Comparison of ENCODE assay signal across 16 cellular contexts in the genomic region with DNA sequence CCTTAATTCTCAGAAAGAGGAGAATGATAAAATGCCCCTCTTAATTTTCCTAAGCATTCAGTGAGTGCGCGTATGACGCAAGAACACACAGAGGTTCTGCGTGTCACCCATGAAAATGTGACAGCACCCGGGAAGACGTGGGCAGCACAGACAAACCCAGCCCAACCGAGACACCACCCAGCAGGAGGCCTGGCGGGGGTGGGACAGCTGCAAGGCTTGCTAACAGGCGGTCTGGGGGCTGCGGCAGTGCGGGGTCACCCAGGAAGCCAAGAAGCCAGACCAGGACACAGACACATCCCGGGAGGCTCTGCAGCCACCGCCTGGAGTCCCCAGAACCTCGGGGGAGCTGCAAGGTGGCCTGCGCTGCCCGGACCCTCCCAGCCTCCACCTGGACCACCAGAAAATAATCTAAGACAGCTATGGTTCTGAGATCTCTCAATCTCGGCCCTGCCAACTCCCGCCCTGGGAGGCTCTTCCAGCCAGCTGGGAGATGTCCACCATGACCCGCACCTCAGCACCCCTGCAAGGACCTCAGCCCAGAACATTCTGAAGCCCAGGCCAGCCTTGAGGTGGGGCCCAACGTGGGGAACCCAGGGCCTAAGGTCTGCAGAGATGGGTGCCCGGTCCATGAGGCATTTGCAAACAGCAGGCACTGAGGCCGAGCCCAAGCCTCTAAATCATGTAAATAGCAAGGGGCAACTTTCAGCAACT. TPM values are rescaled to one million over a fixed set of nuclear protein-coding genes. Genes with fewer than 3 reads are reported as not detected.
DNase-seq lines count a peak whose midpoint lies in the region; ATAC-seq, FAIRE-seq and TF ChIP-seq lines count a peak whose summit lies in the region.
"Had no signal": no experiment of that assay in that cellular context is flagged by ENCODE, and none has a peak within 500 bp of the region (broad histone marks: within the 10 kb centered on the region; RNA-seq: fewer than 3 reads in every experiment).

No MANE protein-coding gene starts in this region.

- H3K9me3 ChIP-seq in HepG2 (ENCODE audit: low read length), result no peaks in the 10 kb centered on the region
- no peaks in the 10 kb centered on the region for H3K9me3 ChIP-seq in right lobe of liver
- H3K9me3 ChIP-seq in H1 (ENCODE audit: insufficient read depth in 2 of 2, low read depth in 1 of 2, low read length in 1 of 2), result no peaks in the 10 kb centered on the region; a peak in 1 of 4 replicates
- H3K9me3 ChIP-seq: vagina had no signal

- peaks cover 16% of the 10 kb centered on the region for H3K79me2 ChIP-seq in HepG2 (ENCODE audit: insufficient read depth, low read length)
- H3K79me2 ChIP-seq in H1 (ENCODE audit: control insufficient read depth in 1 of 2, insufficient read depth in 2 of 2, low read length in 2 of 2), result peaks cover 4 to 60% of the 10 kb centered on the region in 2 experiments; a peak in 2 of 4 replicates

- H2AK5ac ChIP-seq in H1 (ENCODE audit: low read depth, low read length), result no peak overlapping the region

- POLR2A ChIA-PET in HepG2 (lab: Yijun Ruan, JAX) (no interaction called here), H1 (lab: Charles Lee; ENCODE audit: partially characterized antibody) (no interaction called here)

- FAIRE-seq in HepG2 (lab: Jason Lieb, UNC) (no peak), H1 (lab: Jason Lieb, UNC) (no peak)

- in situ Hi-C loops in HepG2 (cut with HindIII; ENCODE audit: extremely low pct_ligation_motif_present, low pct_unique_long_range_greater_than_20kb), result no loop called here

- H4K20me1 ChIP-seq in HepG2 (ENCODE audit: insufficient read depth, low read length) (peaks cover 9% of the 10 kb centered on the region; the same call in 1 of the 2 replicates), H1 (replicated peaks in 1 of 2; ENCODE audit: control insufficient read depth in 1 of 2, insufficient read depth in 2 of 2, low read length in 2 of 2) (peaks cover 16 to 32% of the 10 kb centered on the region in 2 experiments)

- TF ChIP-seq RAD21 in HepG2 (CRISPR knock-in tag; IDR thresholded peaks at IDR 0.05) (no peak), H1 (IDR thresholded peaks at IDR 0.05 in 1 of 2, conservative IDR thresholded peaks at IDR 0.05 in 1 of 2; ENCODE audit: low read depth in 2 of 2, low read length in 2 of 2) (no peak)

- H3K27ac ChIP-seq in HepG2 (ENCODE audit: extremely low read length, insufficient read depth, low read length), result no peak overlapping the region
- no peak overlapping the region for H3K27ac ChIP-seq in right lobe of liver
- no peak overlapping the region for H3K27ac ChIP-seq in H1 (ENCODE audit: low read depth, low read length)
- H3K27ac ChIP-seq: vagina had no signal

- H3K36me3 ChIP-seq in HepG2 (replicated peaks in 1 of 2; ENCODE audit: control insufficient read depth in 1 of 2, insufficient read depth in 2 of 2, low read length in 2 of 2), result peaks cover 33 to 60% of the 10 kb centered on the region in 2 experiments; a peak in 4 of 5 replicates
- peaks cover 0 to 53% (median 11%) of the 10 kb centered on the region in 4 donors for H3K36me3 ChIP-seq in right lobe of liver
- H3K36me3 ChIP-seq in H1 (ENCODE audit: control insufficient read depth in 2 of 4, insufficient read depth in 4 of 4, low read length in 3 of 4), result peaks cover under 1 to 38% (median 27%) of the 10 kb centered on the region in 4 experiments; a peak in 6 of 8 replicates

- DNase-seq in HepG2 (ENCODE audit: low spot score) (no peak), right lobe of liver (no peak), H1 (ENCODE audit: low read depth in 1 of 2, low spot score in 2 of 2) (no peak), myocyte (ENCODE audit: low read depth) (peak; percentile 73), NCI-H146 (lab: John Stamatoyannopoulos, UW) (no peak), HFFc6 (no peak)
- DNase-seq: activated CD4-positive, alpha-beta T cell treated with anti-CD3 and anti-CD28 coated beads for 48 hours; effector CD4-positive, alpha-beta T cell; Kasumi-1; NCI-H1436 treated with DMSO at 0.1 percent for 48 hours; NCI-H510A had no signal

- peak overlapping the region; percentile 60; the same call in 1 of the 2 replicates for H4K8ac ChIP-seq in H1 (ENCODE audit: extremely low read depth, insufficient read depth, low read length)

- H4K91ac ChIP-seq in H1 (replicated peaks; ENCODE audit: insufficient read length, low read length), result no peak overlapping the region

- 100% methylated on average over 13 of the region's 22 CpGs for WGBS in HepG2 (ENCODE audit: low lambda C conversion rate)
- 73% methylated on average over 7 of the region's 22 CpGs for WGBS in right lobe of liver (ENCODE audit: insufficient coverage, low coverage, low lambda C conversion rate, missing lambda C conversion rate)
- WGBS in H1 (ENCODE audit: extremely low coverage in 1 of 2, insufficient coverage in 1 of 2, insufficient read length in 1 of 2, insufficient replicate concordance in 2 of 2, low coverage in 1 of 2, low lambda C conversion rate in 2 of 2, missing lambda C conversion rate in 1 of 2), 2 experiments, result 90% methylated on average over 22 of the region's 22 CpGs; no CpG with 5 or more reads in 1 of the 2 experiments

- H3K36me3 Mint-ChIP-seq in HFFc6 (ENCODE audit: low read depth), result peaks cover 4% of the 10 kb centered on the region; the same call in 1 of the 2 replicates
- H3K36me3 Mint-ChIP-seq: activated naive CD8-positive, alpha-beta T cell had no signal

- no peak overlapping the region for H2BK5ac ChIP-seq in H1 (ENCODE audit: low read depth, low read length)

- H3K27me3 Mint-ChIP-seq in HFFc6 (ENCODE audit: insufficient read depth), result no peaks in the 10 kb centered on the region
- H3K27me3 Mint-ChIP-seq: activated naive CD8-positive, alpha-beta T cell had no signal

- no peaks in the 10 kb centered on the region for H3K9me3 Mint-ChIP-seq in HFFc6

- H3K14ac ChIP-seq in H1 (ENCODE audit: insufficient read length), result no peak overlapping the region

- H3K4me3 ChIP-seq in HepG2 (replicated peaks in 1 of 3; ENCODE audit: insufficient read depth in 1 of 3, low read depth in 2 of 3, low read length in 3 of 3), result no peak overlapping the region
- no peak overlapping the region for H3K4me3 ChIP-seq in right lobe of liver
- no peak overlapping the region for H3K4me3 ChIP-seq in H1 (ENCODE audit: extremely low read depth in 1 of 4, insufficient read depth in 2 of 4, low read depth in 3 of 4, low read length in 4 of 4)
- H3K4me3 ChIP-seq: vagina had no signal

- no peak overlapping the region for H2BK12ac ChIP-seq in H1 (ENCODE audit: low read depth, low read length)

- H3K56ac ChIP-seq in H1 (replicated peaks; ENCODE audit: insufficient read length, low read depth, low read length), result no peak overlapping the region

- no peak overlapping the region for H2AFZ ChIP-seq in HepG2 (ENCODE audit: low read length)
- H2AFZ ChIP-seq in H1 (ENCODE audit: low read length), result no peak overlapping the region

- no peak overlapping the region for H3K4me3 Mint-ChIP-seq in HFFc6
- H3K4me3 Mint-ChIP-seq: activated naive CD8-positive, alpha-beta T cell had no signal

- no peak overlapping the region for H3K4me2 ChIP-seq in HepG2 (ENCODE audit: low read depth, low read length)
- no peak overlapping the region for H3K4me2 ChIP-seq in H1 (ENCODE audit: insufficient read depth in 1 of 2, low read depth in 2 of 2, low read length in 2 of 2)

- H3K23me2 ChIP-seq in H1 (ENCODE audit: low read depth, low read length), result no peaks in the 10 kb centered on the region; the same call in 1 of the 2 replicates

- TF ChIP-seq CTCF in HepG2 (CRISPR knock-in tag; IDR thresholded peaks at IDR 0.05) (no peak), right lobe of liver (IDR thresholded peaks at IDR 0.05) (no peak), H1 (IDR thresholded peaks at IDR 0.05; ENCODE audit: control extremely low read depth in 1 of 3, insufficient read depth in 1 of 3, low read depth in 1 of 3, low read length in 3 of 3) (no peak), HFFc6 (IDR thresholded peaks at IDR 0.05) (no peak)

- peaks cover 28% of the 10 kb centered on the region for H3K79me1 ChIP-seq in H1 (ENCODE audit: low read depth, low read length)

- no peak overlapping the region for H3K4ac ChIP-seq in H1 (replicated peaks; ENCODE audit: insufficient read length, low read depth, low read length)

- H4K5ac ChIP-seq in H1 (ENCODE audit: insufficient read length, low read depth, low read length), result no peak overlapping the region

- H3K4me1 ChIP-seq in HepG2 (ENCODE audit: insufficient read depth, low read length), result no peaks in the 10 kb centered on the region
- H3K4me1 ChIP-seq in right lobe of liver, result no peaks in the 10 kb centered on the region
- no peaks in the 10 kb centered on the region; a peak in 3 of 7 replicates for H3K4me1 ChIP-seq in H1 (replicated peaks in 1 of 4; ENCODE audit: control insufficient read depth in 3 of 4, insufficient read depth in 4 of 4, low read length in 3 of 4)

- TF ChIP-seq POLR2A in HepG2 (IDR thresholded peaks at IDR 0.05; ENCODE audit: insufficient read depth in 1 of 2, low read depth in 2 of 2, low read length in 2 of 2) (no peak), right lobe of liver (IDR thresholded peaks at IDR 0.05) (no peak), H1 (IDR thresholded peaks at IDR 0.05; ENCODE audit: control extremely low read depth in 1 of 2, low read depth in 2 of 2, low read length in 2 of 2) (no peak)

- no peak overlapping the region for H3K18ac ChIP-seq in H1 (ENCODE audit: extremely low read depth, low read length)

- no peak overlapping the region for H3K9ac ChIP-seq in HepG2 (ENCODE audit: insufficient read depth, low read depth, low read length)
- H3K9ac ChIP-seq in H1 (replicated peaks in 1 of 4; ENCODE audit: extremely low read depth in 1 of 4, low read depth in 3 of 4, low read length in 3 of 4), result no peak overlapping the region; a peak in 2 of 7 replicates

- no peak for ATAC-seq in HepG2
- ATAC-seq in right lobe of liver, result no peak
- ATAC-seq in HG02759 (IDR thresholded peaks at IDR 0.05; ENCODE audit: unreplicated experiment), result no peak
- ATAC-seq in HG02852 (IDR thresholded peaks at IDR 0.05; ENCODE audit: unreplicated experiment), result no peak
- ATAC-seq: left colon had no signal

- no peak overlapping the region for H2BK20ac ChIP-seq in H1 (ENCODE audit: low read length)

- no peak overlapping the region for H2BK120ac ChIP-seq in H1 (replicated peaks; ENCODE audit: low read depth, low read length)

- BruUV-seq in HepG2 (replicated peaks; lab: Mats Ljungman, UMichigan), result no TSS peak

- CTCF ChIA-PET in HepG2 (lab: Yijun Ruan, JAX; ENCODE audit: low intra/inter-chr PET ratio, low total read pairs) (no interaction called here), H1 (lab: Charles Lee; ENCODE audit: partially characterized antibody) (interaction anchor here (0.9 kb wide), 1 partner anchor 19 kb away, joined by 3 read pairs; no protein-coding TSS in a partner anchor)

- H3K27ac Mint-ChIP-seq in HFFc6, result no peak overlapping the region
- H3K27ac Mint-ChIP-seq: activated naive CD8-positive, alpha-beta T cell had no signal

- no peak overlapping the region for H3K23ac ChIP-seq in H1 (ENCODE audit: insufficient read length)

- H3K27me3 ChIP-seq in HepG2 (ENCODE audit: control insufficient read depth in 1 of 2, insufficient read depth in 2 of 2, low read length in 2 of 2) (no peaks in the 10 kb centered on the region), right lobe of liver (no peaks in the 10 kb centered on the region), H1 (replicated peaks in 1 of 4; ENCODE audit: control insufficient read depth in 3 of 4, extremely low read depth in 1 of 4, insufficient read depth in 3 of 4, low read length in 3 of 4) (no peaks in the 10 kb centered on the region)
- H3K27me3 ChIP-seq: vagina had no signal

- TF ChIP-seq EP300 in HepG2 (IDR thresholded peaks at IDR 0.05; ENCODE audit: low read depth in 2 of 2, low read length in 2 of 2) (no peak), HepG2 (CRISPR knock-in tag; IDR thresholded peaks at IDR 0.05; ENCODE audit: borderline replicate concordance) (no peak), H1 (IDR thresholded peaks at IDR 0.05; ENCODE audit: borderline replicate concordance in 1 of 2, low read depth in 2 of 2, low read length in 2 of 2) (no peak)

- no peak overlapping the region for H2BK15ac ChIP-seq in H1 (ENCODE audit: low read length)

- intact Hi-C loops in HepG2 (cut with micrococcal nuclease; ENCODE audit: unreplicated experiment), result no loop called here
- intact Hi-C loops in right lobe of liver (cut with DNase I), result no loop called here

- H3K4me1 Mint-ChIP-seq in HFFc6 (ENCODE audit: low read depth), result no peaks in the 10 kb centered on the region

RNA-seq across cellular contexts. Expression of a gene that starts 47.2 kb away (rescaled TPM):
- total RNA-seq in HepG2 (2016; rRNA removed; fragmentation: Illumina TruSeq; extraction: Trizol) (6.6 and 12.0 TPM in 2 replicates), right lobe of liver (10 to 100 TPM in 5 of 6 experiments, 1 to 10 TPM in 1; 9.3 to 17.8 (median 11.6) TPM), myocyte (20.1 and 21.4 TPM in 2 replicates)
- total RNA-seq in HepG2 (2016; cell fraction: cytosol; rRNA removed; fragmentation: Illumina TruSeq; extraction: Trizol; ENCODE audit: low read depth), result 6.1 and 7.5 TPM in 2 replicates
- 6.3 and 13.3 TPM in 2 replicates for total RNA-seq in HepG2 (2016; cell fraction: insoluble cytoplasmic fraction; rRNA removed; fragmentation: Illumina TruSeq; extraction: Trizol)
- total RNA-seq in HepG2 (2016; cell fraction: membrane; rRNA removed; fragmentation: Illumina TruSeq; extraction: Trizol), result 6.7 and 8.2 TPM in 2 replicates
- 14.2 and 15.7 TPM in 2 replicates for total RNA-seq in HepG2 (2016; cell fraction: nucleus; rRNA removed; fragmentation: Illumina TruSeq; extraction: Trizol)
- polyA plus RNA-seq in HepG2 (2011; rRNA removed) (5.1 and 6.4 TPM in 2 replicates), H1 (2011; rRNA removed) (6.8 and 11.4 TPM in 2 replicates)
- 3.8 and 3.9 TPM in 2 replicates for polyA plus RNA-seq in HepG2 (2011; cell fraction: cytosol; rRNA removed)
- polyA plus RNA-seq in HepG2 (2011; cell fraction: nucleus; rRNA removed), result 29.0 and 31.0 TPM in 2 replicates
- polyA plus RNA-seq in HepG2 (2012), result 14.8 and 16.2 TPM in 2 replicates
- polyA plus RNA-seq in HepG2 (2016; cell fraction: cytosol; fragmentation: Illumina TruSeq; extraction: Trizol; ENCODE audit: low read depth), result 0.67 and 0.95 TPM in 2 replicates
- 8.8 and 10.0 TPM in 2 replicates for polyA plus RNA-seq in HepG2 (2016; cell fraction: insoluble cytoplasmic fraction; fragmentation: Illumina TruSeq; extraction: Trizol; ENCODE audit: low read depth)
- polyA plus RNA-seq in HepG2 (2016; cell fraction: membrane; fragmentation: Illumina TruSeq; extraction: Trizol; ENCODE audit: low read depth), result 2.6 and 3.2 TPM in 2 replicates
- 28.8 and 30.8 TPM in 2 replicates for polyA plus RNA-seq in HepG2 (2016; cell fraction: nucleus; fragmentation: Illumina TruSeq; extraction: Trizol; ENCODE audit: insufficient read depth, low read depth)
- polyA minus RNA-seq in HepG2 (2011; rRNA and poly(A)+ RNA removed; ENCODE audit: low replicate concordance), result 4.2 and 8.4 TPM in 2 replicates
- 7.6 and 8.3 TPM in 2 replicates for polyA minus RNA-seq in HepG2 (2011; cell fraction: cytosol; rRNA and poly(A)+ RNA removed)
- polyA minus RNA-seq in HepG2 (2011; cell fraction: nucleus; rRNA and poly(A)+ RNA removed), result 29.1 and 32.0 TPM in 2 replicates
- 34.0 and 35.7 TPM in 2 replicates for total RNA-seq in H1 (2021; fragmentation: NEBNext Ultra II Directional; extraction: Animal tissue kit (Norgen Biotek cat#: 25700))
- 9.0 TPM for polyA plus RNA-seq in H1 (2011; cell fraction: cytosol; rRNA removed)
- 27.1 TPM for polyA plus RNA-seq in H1 (2011; cell fraction: nucleus; rRNA removed)
- polyA plus RNA-seq in H1 (2012, experiment 1 of 2), result 19.0 to 25.1 TPM (median 23.0 TPM) in 4 replicates
- polyA plus RNA-seq in H1 (2012, experiment 2 of 2), result 15.0 TPM
- 13.9 TPM for polyA plus RNA-seq in H1 (2013, experiment 1 of 2)
- 13.1 TPM for polyA plus RNA-seq in H1 (2013, experiment 2 of 2)
- 10.0 and 12.5 TPM in 2 replicates for polyA minus RNA-seq in H1 (2011; rRNA and poly(A)+ RNA removed)
- polyA minus RNA-seq in H1 (2011; cell fraction: cytosol; rRNA and poly(A)+ RNA removed), result 20.6 TPM
- polyA minus RNA-seq in H1 (2011; cell fraction: nucleus; rRNA and poly(A)+ RNA removed), result 24.8 TPM
- polyA plus RNA-seq in myocyte (2012), result 15.5 TPM
- 10 to 100 TPM; 17.2 to 20.8 (median 18.1) TPM for total RNA-seq in HFFc6 (2021; fragmentation: NEBNext Ultra II Directional; extraction: Animal tissue kit (Norgen Biotek cat#: 25700))
